In the genomic region with DNA sequence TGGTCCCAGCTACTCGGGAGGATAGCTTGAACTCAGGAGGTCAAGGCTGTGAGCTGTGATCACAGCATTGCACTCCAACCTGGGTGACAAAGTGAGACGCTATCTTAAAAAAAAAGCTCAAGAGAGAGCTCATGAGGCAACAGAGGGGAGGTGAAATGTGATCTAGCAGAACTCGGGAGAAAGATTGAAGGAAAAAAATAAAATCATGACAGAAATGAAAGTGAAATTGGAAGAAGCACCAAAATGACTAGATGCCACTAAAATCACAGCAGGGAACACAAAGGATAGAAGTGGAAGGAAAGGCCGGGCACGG, we compare ENCODE assay signal across 1 cellular context.
TF ChIP-seq lines count a peak whose summit lies in the region.

No MANE protein-coding gene starts in this region.

TF ChIP-seq in GM23338, 12 proteins besides CTCF, POLR2A, EP300 and RAD21 (continued from another document):
- TF ChIP-seq, protein P1, sequence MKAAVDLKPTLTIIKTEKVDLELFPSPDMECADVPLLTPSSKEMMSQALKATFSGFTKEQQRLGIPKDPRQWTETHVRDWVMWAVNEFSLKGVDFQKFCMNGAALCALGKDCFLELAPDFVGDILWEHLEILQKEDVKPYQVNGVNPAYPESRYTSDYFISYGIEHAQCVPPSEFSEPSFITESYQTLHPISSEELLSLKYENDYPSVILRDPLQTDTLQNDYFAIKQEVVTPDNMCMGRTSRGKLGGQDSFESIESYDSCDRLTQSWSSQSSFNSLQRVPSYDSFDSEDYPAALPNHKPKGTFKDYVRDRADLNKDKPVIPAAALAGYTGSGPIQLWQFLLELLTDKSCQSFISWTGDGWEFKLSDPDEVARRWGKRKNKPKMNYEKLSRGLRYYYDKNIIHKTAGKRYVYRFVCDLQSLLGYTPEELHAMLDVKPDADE (IDR thresholded peaks at IDR 0.05) = no peak
- TF ChIP-seq CREB1 (CRISPR knock-in tag; IDR thresholded peaks at IDR 0.05; ENCODE audit: low read depth) (no peak), EZH2 (IDR thresholded peaks at IDR 0.05; ENCODE audit: low read depth, unreplicated experiment) (no peak), STAT1 (IDR thresholded peaks at IDR 0.05; ENCODE audit: unreplicated experiment) (no peak), NANOG (IDR thresholded peaks at IDR 0.05; ENCODE audit: borderline replicate concordance) (no peak), ZNF114 (CRISPR knock-in tag; IDR thresholded peaks at IDR 0.05) (no peak)
- TF ChIP-seq, protein P2, sequence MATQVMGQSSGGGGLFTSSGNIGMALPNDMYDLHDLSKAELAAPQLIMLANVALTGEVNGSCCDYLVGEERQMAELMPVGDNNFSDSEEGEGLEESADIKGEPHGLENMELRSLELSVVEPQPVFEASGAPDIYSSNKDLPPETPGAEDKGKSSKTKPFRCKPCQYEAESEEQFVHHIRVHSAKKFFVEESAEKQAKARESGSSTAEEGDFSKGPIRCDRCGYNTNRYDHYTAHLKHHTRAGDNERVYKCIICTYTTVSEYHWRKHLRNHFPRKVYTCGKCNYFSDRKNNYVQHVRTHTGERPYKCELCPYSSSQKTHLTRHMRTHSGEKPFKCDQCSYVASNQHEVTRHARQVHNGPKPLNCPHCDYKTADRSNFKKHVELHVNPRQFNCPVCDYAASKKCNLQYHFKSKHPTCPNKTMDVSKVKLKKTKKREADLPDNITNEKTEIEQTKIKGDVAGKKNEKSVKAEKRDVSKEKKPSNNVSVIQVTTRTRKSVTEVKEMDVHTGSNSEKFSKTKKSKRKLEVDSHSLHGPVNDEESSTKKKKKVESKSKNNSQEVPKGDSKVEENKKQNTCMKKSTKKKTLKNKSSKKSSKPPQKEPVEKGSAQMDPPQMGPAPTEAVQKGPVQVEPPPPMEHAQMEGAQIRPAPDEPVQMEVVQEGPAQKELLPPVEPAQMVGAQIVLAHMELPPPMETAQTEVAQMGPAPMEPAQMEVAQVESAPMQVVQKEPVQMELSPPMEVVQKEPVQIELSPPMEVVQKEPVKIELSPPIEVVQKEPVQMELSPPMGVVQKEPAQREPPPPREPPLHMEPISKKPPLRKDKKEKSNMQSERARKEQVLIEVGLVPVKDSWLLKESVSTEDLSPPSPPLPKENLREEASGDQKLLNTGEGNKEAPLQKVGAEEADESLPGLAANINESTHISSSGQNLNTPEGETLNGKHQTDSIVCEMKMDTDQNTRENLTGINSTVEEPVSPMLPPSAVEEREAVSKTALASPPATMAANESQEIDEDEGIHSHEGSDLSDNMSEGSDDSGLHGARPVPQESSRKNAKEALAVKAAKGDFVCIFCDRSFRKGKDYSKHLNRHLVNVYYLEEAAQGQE (IDR thresholded peaks at IDR 0.05; ENCODE audit: unreplicated experiment) = no peak
- TF ChIP-seq, protein P3, sequence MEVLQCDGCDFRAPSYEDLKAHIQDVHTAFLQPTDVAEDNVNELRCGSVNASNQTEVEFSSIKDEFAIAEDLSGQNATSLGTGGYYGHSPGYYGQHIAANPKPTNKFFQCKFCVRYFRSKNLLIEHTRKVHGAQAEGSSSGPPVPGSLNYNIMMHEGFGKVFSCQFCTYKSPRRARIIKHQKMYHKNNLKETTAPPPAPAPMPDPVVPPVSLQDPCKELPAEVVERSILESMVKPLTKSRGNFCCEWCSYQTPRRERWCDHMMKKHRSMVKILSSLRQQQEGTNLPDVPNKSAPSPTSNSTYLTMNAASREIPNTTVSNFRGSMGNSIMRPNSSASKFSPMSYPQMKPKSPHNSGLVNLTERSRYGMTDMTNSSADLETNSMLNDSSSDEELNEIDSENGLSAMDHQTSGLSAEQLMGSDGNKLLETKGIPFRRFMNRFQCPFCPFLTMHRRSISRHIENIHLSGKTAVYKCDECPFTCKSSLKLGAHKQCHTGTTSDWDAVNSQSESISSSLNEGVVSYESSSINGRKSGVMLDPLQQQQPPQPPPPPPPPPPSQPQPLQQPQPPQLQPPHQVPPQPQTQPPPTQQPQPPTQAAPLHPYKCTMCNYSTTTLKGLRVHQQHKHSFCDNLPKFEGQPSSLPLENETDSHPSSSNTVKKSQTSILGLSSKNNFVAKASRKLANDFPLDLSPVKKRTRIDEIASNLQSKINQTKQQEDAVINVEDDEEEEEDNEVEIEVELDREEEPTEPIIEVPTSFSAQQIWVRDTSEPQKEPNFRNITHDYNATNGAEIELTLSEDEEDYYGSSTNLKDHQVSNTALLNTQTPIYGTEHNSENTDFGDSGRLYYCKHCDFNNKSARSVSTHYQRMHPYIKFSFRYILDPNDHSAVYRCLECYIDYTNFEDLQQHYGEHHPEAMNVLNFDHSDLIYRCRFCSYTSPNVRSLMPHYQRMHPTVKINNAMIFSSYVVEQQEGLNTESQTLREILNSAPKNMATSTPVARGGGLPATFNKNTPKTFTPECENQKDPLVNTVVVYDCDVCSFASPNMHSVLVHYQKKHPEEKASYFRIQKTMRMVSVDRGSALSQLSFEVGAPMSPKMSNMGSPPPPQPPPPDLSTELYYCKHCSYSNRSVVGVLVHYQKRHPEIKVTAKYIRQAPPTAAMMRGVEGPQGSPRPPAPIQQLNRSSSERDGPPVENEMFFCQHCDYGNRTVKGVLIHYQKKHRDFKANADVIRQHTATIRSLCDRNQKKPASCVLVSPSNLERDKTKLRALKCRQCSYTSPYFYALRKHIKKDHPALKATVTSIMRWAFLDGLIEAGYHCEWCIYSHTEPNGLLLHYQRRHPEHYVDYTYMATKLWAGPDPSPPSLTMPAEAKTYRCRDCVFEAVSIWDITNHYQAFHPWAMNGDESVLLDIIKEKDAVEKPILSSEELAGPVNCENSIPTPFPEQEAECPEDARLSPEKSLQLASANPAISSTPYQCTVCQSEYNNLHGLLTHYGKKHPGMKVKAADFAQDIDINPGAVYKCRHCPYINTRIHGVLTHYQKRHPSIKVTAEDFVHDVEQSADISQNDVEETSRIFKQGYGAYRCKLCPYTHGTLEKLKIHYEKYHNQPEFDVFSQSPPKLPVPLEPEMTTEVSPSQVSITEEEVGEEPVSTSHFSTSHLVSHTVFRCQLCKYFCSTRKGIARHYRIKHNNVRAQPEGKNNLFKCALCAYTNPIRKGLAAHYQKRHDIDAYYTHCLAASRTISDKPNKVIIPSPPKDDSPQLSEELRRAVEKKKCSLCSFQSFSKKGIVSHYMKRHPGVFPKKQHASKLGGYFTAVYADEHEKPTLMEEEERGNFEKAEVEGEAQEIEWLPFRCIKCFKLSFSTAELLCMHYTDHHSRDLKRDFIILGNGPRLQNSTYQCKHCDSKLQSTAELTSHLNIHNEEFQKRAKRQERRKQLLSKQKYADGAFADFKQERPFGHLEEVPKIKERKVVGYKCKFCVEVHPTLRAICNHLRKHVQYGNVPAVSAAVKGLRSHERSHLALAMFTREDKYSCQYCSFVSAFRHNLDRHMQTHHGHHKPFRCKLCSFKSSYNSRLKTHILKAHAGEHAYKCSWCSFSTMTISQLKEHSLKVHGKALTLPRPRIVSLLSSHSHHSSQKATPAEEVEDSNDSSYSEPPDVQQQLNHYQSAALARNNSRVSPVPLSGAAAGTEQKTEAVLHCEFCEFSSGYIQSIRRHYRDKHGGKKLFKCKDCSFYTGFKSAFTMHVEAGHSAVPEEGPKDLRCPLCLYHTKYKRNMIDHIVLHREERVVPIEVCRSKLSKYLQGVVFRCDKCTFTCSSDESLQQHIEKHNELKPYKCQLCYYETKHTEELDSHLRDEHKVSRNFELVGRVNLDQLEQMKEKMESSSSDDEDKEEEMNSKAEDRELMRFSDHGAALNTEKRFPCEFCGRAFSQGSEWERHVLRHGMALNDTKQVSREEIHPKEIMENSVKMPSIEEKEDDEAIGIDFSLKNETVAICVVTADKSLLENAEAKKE (CRISPR knock-in tag; IDR thresholded peaks at IDR 0.05) = no peak
